Comparison of ENCODE assay signal across 10 cellular contexts in the genomic region with DNA sequence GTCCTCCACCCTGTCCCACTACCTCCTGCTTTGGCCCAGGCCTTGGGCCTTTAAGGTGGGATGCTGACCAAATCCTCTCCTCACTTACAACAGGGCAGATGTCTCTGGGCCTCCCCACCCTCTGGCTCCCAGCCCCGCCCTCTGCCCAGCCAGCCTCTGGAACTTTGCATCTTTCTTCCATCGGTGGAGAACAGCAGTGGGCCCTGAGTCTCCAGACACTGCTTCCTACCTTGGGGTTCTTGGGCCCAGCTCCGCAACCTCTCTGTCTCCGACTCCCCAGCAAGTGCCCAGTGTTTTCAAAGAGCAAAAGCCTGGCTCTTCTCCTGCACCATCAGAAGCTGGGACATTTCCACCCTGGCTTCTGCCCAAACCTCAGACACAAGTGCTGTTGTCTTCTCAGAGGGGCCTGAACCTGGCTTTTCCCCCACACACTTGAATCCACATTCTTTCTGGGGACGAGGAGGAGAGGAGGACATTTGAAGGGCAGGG. TPM values are rescaled to one million over a fixed set of nuclear protein-coding genes. Genes with fewer than 3 reads are reported as not detected.
DNase-seq lines count a peak whose midpoint lies in the region; ATAC-seq lines count a peak whose summit lies in the region.
"Had no signal": no experiment of that assay in that cellular context is flagged by ENCODE, and none has a peak within 500 bp of the region (broad histone marks: within the 10 kb centered on the region; RNA-seq: fewer than 3 reads in every experiment).

No MANE protein-coding gene starts in this region.

- WGBS in esophagus, 2 donors: 63 to 64% methylated on average over 5 of the region's 5 CpGs
- 89 to 97% methylated on average over 4 of the region's 5 CpGs for WGBS in mesodermal cell (ENCODE audit: insufficient coverage in 2 of 2), 2 experiments

- H3K27me3 ChIP-seq in NT2/D1 (ENCODE audit: insufficient read depth, insufficient read length) (no peaks in the 10 kb centered on the region), esophagus (ENCODE audit: control insufficient read depth in 1 of 2, insufficient read depth in 2 of 2, low read length in 2 of 2) (no peaks in the 10 kb centered on the region), subcutaneous abdominal adipose tissue (ENCODE audit: control insufficient read depth in 5 of 5, insufficient read depth in 4 of 5, low read length in 5 of 5) (no peaks in the 10 kb centered on the region)

- no peak for ATAC-seq in GM18907 (IDR thresholded peaks at IDR 0.05; ENCODE audit: unreplicated experiment)
- ATAC-seq: activated CD8-positive, alpha-beta T cell treated with anti-CD3 and anti-CD28 coated beads for 36 hours; PC-3 had no signal

- H3K9me3 ChIP-seq in NT2/D1 (ENCODE audit: insufficient read depth, low read length) (no peaks in the 10 kb centered on the region), esophagus (ENCODE audit: control insufficient read depth in 2 of 2, insufficient read depth in 1 of 2, low read depth in 1 of 2, low read length in 1 of 2) (no peaks in the 10 kb centered on the region), mesodermal cell (ENCODE audit: control insufficient read depth, low read length) (no peaks in the 10 kb centered on the region), subcutaneous abdominal adipose tissue (ENCODE audit: control insufficient read depth in 5 of 5, low read length in 5 of 5) (no peaks in the 10 kb centered on the region)

- H3K4me3 ChIP-seq in NT2/D1 (ENCODE audit: insufficient read length, low read depth) (no peak overlapping the region), esophagus (ENCODE audit: low read depth in 1 of 2, low read length in 2 of 2) (no peak overlapping the region), mesodermal cell (ENCODE audit: extremely low read depth, insufficient read depth, low read length, poor library complexity, severe bottlenecking) (no peak overlapping the region), subcutaneous abdominal adipose tissue (ENCODE audit: low read depth in 1 of 5, low read length in 5 of 5) (no peak overlapping the region)

- H3K9ac ChIP-seq in NT2/D1 (ENCODE audit: insufficient read length, low read depth) (peak overlapping the region; percentile 26), subcutaneous abdominal adipose tissue (ENCODE audit: low read length in 5 of 5) (peak overlapping the region; percentile 44 to 78 (median 68))

- DNase-seq in NT2/D1 (ENCODE audit: low read depth, low spot score) (no peak), LoVo (ENCODE audit: low spot score) (no peak), NCI-H146 (lab: John Stamatoyannopoulos, UW) (no peak), H4 (ENCODE audit: low spot score) (no peak)
- DNase-seq: activated CD8-positive, alpha-beta T cell treated with anti-CD3 and anti-CD28 coated beads for 36 hours; PC-3 had no signal

- peak overlapping the region; percentile 47 to 57 for H3K27ac ChIP-seq in esophagus (ENCODE audit: low read depth in 2 of 2, low read length in 1 of 2)
- H3K27ac ChIP-seq in mesodermal cell (ENCODE audit: low read depth, low read length, severe bottlenecking): peak overlapping the region; percentile 57
- H3K27ac ChIP-seq in subcutaneous abdominal adipose tissue (ENCODE audit: low read depth, low read length): peak overlapping the region; percentile 91

- peaks cover 10% of the 10 kb centered on the region for H3K36me3 ChIP-seq in NT2/D1 (ENCODE audit: insufficient read depth, insufficient read length, low read length)
- H3K36me3 ChIP-seq in esophagus (ENCODE audit: control insufficient read depth in 2 of 2, insufficient read depth in 2 of 2, low read length in 1 of 2): no peaks in the 10 kb centered on the region
- peaks cover 8% of the 10 kb centered on the region for H3K36me3 ChIP-seq in mesodermal cell (ENCODE audit: control insufficient read depth, insufficient read depth, low read length)
- H3K36me3 ChIP-seq in subcutaneous abdominal adipose tissue (ENCODE audit: control insufficient read depth in 5 of 5, insufficient read depth in 5 of 5, low read length in 5 of 5): peaks cover 5 to 14% (median 12%) of the 10 kb centered on the region in 5 donors

- H3K4me1 ChIP-seq in NT2/D1 (ENCODE audit: insufficient read depth, insufficient read length): peaks cover 20% of the 10 kb centered on the region
- H3K4me1 ChIP-seq in esophagus (ENCODE audit: control insufficient read depth in 2 of 2, insufficient read depth in 2 of 2, low read length in 1 of 2): peaks cover 0 to 9% of the 10 kb centered on the region in 2 donors
- no peaks in the 10 kb centered on the region for H3K4me1 ChIP-seq in mesodermal cell (ENCODE audit: control insufficient read depth, insufficient read depth, low read length, poor library complexity, severe bottlenecking)
- H3K4me1 ChIP-seq in subcutaneous abdominal adipose tissue (ENCODE audit: control insufficient read depth in 5 of 5, insufficient read depth in 5 of 5, low read length in 5 of 5): peaks cover 12 to 50% (median 45%) of the 10 kb centered on the region in 5 donors

RNA-seq across cellular contexts. Expression of a gene that starts 33.1 kb away (rescaled TPM):
- polyA plus RNA-seq in esophagus: 1 to 10 TPM; 1.2 to 2.4 TPM
- polyA plus RNA-seq in mesodermal cell (2013, experiment 1 of 2): 26.5 TPM
- 23.0 TPM for polyA plus RNA-seq in mesodermal cell (2013, experiment 2 of 2)
- 8.3 and 9.4 TPM in 2 replicates for total RNA-seq in H4 (2014; rRNA removed; shearing (Covaris generic))

RNA-seq across cellular contexts. Expression of a gene that starts 51.8 kb away (rescaled TPM):
- under 1 TPM; 0.06 to 0.12 TPM for polyA plus RNA-seq in esophagus
- 0.44 TPM for polyA plus RNA-seq in mesodermal cell (2013, experiment 1 of 2)
- polyA plus RNA-seq in mesodermal cell (2013, experiment 2 of 2): not detected
- not detected in 2 replicates for total RNA-seq in H4 (2014; rRNA removed; shearing (Covaris generic))

RNA-seq across cellular contexts. Expression of a gene that starts 53.0 kb away (rescaled TPM):
- under 1 TPM; 0.56 to 0.63 TPM for polyA plus RNA-seq in esophagus
- polyA plus RNA-seq in mesodermal cell (2013, experiment 1 of 2): 2.6 TPM
- polyA plus RNA-seq in mesodermal cell (2013, experiment 2 of 2): 1.9 TPM
- 0.02 and 0.17 TPM in 2 replicates for total RNA-seq in H4 (2014; rRNA removed; shearing (Covaris generic))
